ENCODE assay signal across 1 cellular context in the genomic region with DNA sequence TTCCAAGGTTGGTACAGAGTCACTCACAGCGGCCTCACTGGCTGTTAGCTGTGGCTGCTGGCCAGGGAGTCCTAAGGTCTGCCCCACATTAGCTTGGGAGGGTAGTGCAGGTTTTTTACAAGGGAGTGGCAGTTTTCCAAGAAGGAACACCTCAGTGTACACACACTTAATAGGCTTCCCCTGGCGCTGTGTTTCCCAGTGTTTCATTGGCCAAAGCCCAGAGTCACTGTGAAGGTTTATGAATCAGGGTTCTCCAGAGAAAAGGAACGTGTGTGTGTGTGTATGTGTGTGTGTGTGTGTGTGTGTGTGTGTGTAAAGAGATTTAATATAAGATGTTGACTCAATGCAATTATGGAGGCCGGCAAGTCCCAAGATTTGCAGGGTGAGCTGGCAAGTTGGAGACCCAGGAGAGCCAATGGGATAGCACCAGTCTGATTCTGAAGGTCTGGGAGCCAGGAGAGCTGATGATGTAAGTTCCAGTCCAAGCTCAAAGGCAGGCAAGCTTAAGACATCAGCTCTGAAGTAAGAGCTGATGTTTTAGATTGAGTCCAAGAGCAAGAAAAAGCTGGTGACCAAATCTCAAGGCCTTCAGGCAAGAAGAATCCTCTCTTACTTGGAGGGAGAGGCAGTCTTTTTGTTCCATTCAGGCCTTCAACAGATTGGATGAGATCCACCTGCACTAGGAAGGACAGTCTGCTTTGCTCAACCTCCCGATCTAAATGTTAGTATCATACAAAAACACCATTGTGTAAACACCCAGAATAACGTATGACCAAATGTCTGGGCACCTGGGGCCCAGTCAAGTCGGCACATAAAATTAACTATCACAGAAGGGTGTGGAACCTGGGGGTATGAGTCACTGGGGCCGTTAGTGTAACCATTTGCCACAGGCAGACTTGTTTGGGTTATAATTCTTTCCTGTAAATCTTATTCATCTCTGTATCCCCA.
TF ChIP-seq lines count a peak whose summit lies in the region.

No MANE protein-coding gene starts in this region.

TF ChIP-seq in HCT116, 20 proteins besides CTCF, POLR2A, EP300 and RAD21 (continued from another document):
- TF ChIP-seq, protein P1, sequence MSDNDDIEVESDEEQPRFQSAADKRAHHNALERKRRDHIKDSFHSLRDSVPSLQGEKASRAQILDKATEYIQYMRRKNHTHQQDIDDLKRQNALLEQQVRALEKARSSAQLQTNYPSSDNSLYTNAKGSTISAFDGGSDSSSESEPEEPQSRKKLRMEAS (IDR thresholded peaks at IDR 0.05), result peak; percentile 63
- TF ChIP-seq JUND (IDR thresholded peaks at IDR 0.05), result peak; percentile 95
